Comparison of ENCODE assay signal across 7 cellular contexts in the genomic region with DNA sequence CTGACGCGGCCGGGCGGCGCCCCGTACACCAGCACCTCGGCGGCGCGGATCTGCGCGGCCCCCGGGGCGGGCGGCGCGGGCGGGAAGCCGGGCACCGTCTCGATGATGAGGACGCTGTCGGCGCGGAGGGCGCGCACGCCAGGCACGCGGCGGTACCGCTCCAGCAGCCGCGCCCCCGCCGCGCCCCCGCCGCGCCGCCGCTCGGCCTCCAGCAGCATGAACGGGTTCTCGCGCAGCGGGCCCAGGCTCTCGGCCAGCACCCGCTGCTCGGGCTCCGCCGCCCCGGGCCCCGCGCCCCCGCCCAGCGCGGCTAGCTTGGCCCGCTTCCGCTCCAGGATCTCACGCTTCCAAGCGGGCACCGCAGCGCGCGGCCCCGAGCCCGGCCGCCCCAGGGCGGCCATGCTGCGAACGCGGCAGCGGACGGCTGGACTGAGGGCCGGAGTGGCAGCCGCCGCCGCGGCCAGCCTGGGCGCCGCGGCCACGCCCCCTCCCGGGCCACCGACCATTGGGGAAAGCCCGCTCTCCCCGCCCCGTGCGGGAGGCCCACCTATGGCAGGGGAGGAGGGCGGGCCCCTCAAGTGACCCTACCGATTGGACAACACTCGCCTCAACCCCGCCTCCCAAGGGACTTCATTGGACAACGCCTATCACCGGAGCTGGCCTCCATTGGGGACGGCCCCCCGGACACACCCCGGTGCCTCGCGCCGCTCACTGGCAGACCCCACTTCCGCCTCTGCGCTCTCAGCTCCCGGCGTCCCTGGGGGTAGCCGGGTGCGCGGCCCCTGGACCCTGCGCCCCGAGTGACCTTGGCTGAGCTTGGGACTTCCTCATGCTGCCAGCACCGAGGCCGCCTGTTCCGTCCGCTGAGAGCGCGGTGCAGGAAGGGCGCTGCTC.
DNase-seq lines count a peak whose midpoint lies in the region; ATAC-seq, FAIRE-seq and TF ChIP-seq lines count a peak whose summit lies in the region.

A gene with protein sequence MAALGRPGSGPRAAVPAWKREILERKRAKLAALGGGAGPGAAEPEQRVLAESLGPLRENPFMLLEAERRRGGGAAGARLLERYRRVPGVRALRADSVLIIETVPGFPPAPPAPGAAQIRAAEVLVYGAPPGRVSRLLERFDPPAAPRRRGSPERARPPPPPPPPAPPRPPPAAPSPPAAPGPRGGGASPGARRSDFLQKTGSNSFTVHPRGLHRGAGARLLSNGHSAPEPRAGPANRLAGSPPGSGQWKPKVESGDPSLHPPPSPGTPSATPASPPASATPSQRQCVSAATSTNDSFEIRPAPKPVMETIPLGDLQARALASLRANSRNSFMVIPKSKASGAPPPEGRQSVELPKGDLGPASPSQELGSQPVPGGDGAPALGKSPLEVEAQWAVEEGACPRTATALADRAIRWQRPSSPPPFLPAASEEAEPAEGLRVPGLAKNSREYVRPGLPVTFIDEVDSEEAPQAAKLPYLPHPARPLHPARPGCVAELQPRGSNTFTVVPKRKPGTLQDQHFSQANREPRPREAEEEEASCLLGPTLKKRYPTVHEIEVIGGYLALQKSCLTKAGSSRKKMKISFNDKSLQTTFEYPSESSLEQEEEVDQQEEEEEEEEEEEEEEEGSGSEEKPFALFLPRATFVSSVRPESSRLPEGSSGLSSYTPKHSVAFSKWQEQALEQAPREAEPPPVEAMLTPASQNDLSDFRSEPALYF (minus strand): TSS at position 431 of the 894 bp plus-strand sequence. CDS start 30 bp downstream, at position 401.

- peak; percentile 82 for ATAC-seq in HG02981 (IDR thresholded peaks at IDR 0.05; ENCODE audit: unreplicated experiment)

- no peak for TF ChIP-seq CTCF in astrocyte of the spinal cord (IDR thresholded peaks at IDR 0.05; ENCODE audit: low read depth, low read length)

- DNase-seq in GM18507 (ENCODE audit: extremely low spot score, insufficient read length, low read depth) (peak; percentile 100), NCI-H2029 treated with DMSO at 0.1 percent for 48 hours (lab: John Stamatoyannopoulos, UW) (peak; percentile 94), T1000 (lab: John Stamatoyannopoulos, UW) (peak; percentile 97), astrocyte of the spinal cord (ENCODE audit: low read depth, low spot score) (peak; percentile 99), hippocampal formation (lab: John Stamatoyannopoulos, UW) (peak; percentile 98 to 99), retina (peak; percentile 96)

- in situ Hi-C loops in astrocyte of the spinal cord (cut with HindIII; ENCODE audit: low sequenced_read_pairs): no loop called here

- peak within 1 kb of the TSS; percentile 58 for H3K4me3 ChIP-seq in astrocyte of the spinal cord (ENCODE audit: low read depth, low read length)

- peak; percentile 100 for FAIRE-seq in GM18507 (lab: Jason Lieb, UNC)

Comparison
In these comparisons a context has a peak if more than half of its experiments do, and no peak if none do; other contexts are left out.
1. Peak in every context shown above with its lines: DNase-seq, ATAC-seq and H3K4me3 ChIP-seq.